1 cellular context compared by ENCODE assay signal in genomic region chr1:172533511-172534116, GRCh38.
A peak's percentile ranks its signal among the peaks of the same experiment; 100 is the strongest.
TF ChIP-seq lines count a peak whose summit lies in the region.

No MANE protein-coding gene starts in this region.

TF ChIP-seq in K562, 482 proteins besides CTCF, POLR2A, EP300 and RAD21 (continued from another document and continues in another):
- TF ChIP-seq TFE3 (CRISPR knock-in tag; IDR thresholded peaks at IDR 0.05) (no peak), BRCA1 (IDR thresholded peaks at IDR 0.05) (no peak), BRCA1 (CRISPR knock-in tag; IDR thresholded peaks at IDR 0.05) (no peak), ELF4 (CRISPR knock-in tag; IDR thresholded peaks at IDR 0.05) (no peak), ZNF586 (CRISPR knock-in tag; conservative IDR thresholded peaks at IDR 0.05) (no peak), DEAF1 (CRISPR knock-in tag; IDR thresholded peaks at IDR 0.05) (no peak), SMARCA5 (IDR thresholded peaks at IDR 0.05) (no peak), ILF3 (IDR thresholded peaks at IDR 0.05; ENCODE audit: borderline replicate concordance) (no peak), SMARCA4 (IDR thresholded peaks at IDR 0.05) (peak; percentile 28; the same call in 1 of the 2 replicates), SMAD1 (IDR thresholded peaks at IDR 0.05; ENCODE audit: low read depth, low read length, partially characterized antibody) (no peak), ATF3 (IDR thresholded peaks at IDR 0.05) (no peak), ATF3 (CRISPR knock-in tag; conservative IDR thresholded peaks at IDR 0.05) (no peak; the same call in 1 of the 2 replicates), IRF1 (CRISPR knock-in tag; IDR thresholded peaks at IDR 0.05; ENCODE audit: borderline replicate concordance) (no peak), ZNF384 (IDR thresholded peaks at IDR 0.05; ENCODE audit: low read depth, low read length) (no peak), THAP12 (CRISPR knock-in tag; IDR thresholded peaks at IDR 0.05) (no peak), SPI1 (IDR thresholded peaks at IDR 0.05; ENCODE audit: borderline replicate concordance, low read depth, low read length) (no peak), ZNF445 (CRISPR knock-in tag; IDR thresholded peaks at IDR 0.05; ENCODE audit: low read depth) (no peak), ZEB2 (IDR thresholded peaks at IDR 0.05) (0 out of 2 replicates have a peak, but pooled peaks have one; percentile 28), PREB (CRISPR knock-in tag; IDR thresholded peaks at IDR 0.05) (no peak), POLR2AphosphoS5 (IDR thresholded peaks at IDR 0.05; ENCODE audit: control insufficient read depth, insufficient read depth, low read depth, low read length) (no peak), ZFP36 (IDR thresholded peaks at IDR 0.05; ENCODE audit: low read depth, low read length, partially characterized antibody) (no peak), CTBP1 (IDR thresholded peaks at IDR 0.05; ENCODE audit: borderline replicate concordance) (no peak), ZBTB7A (IDR thresholded peaks at IDR 0.05; ENCODE audit: borderline replicate concordance, control insufficient read depth, low read depth, low read length) (no peak), SAFB (IDR thresholded peaks at IDR 0.05; ENCODE audit: borderline replicate concordance, low read depth, low read length) (no peak), SFPQ (IDR thresholded peaks at IDR 0.05; ENCODE audit: low read depth, low read length) (no peak), ESRRB (CRISPR knock-in tag; IDR thresholded peaks at IDR 0.05; ENCODE audit: borderline replicate concordance) (no peak), MLLT1 (IDR thresholded peaks at IDR 0.05) (peak in 1 of 2 experiments; percentile 81; a peak in 3 of 4 replicates), ZNF263 (CRISPR knock-in tag; IDR thresholded peaks at IDR 0.05; ENCODE audit: borderline replicate concordance) (no peak; the same call in 1 of the 2 replicates), ZNF717 (CRISPR knock-in tag; IDR thresholded peaks at IDR 0.05) (no peak), ARNT (IDR thresholded peaks at IDR 0.05) (no peak), SETDB1 (IDR thresholded peaks at IDR 0.05; ENCODE audit: low read length) (no peak), FUS (optimal IDR thresholded peaks at IDR 0.05; ENCODE audit: low read depth, low read length) (no peak), RFX7 (CRISPR knock-in tag; IDR thresholded peaks at IDR 0.05) (no peak), NR2F6 (CRISPR knock-in tag; IDR thresholded peaks at IDR 0.05) (no peak), SMAD2 (IDR thresholded peaks at IDR 0.05; ENCODE audit: low read depth, low read length) (no peak)
- TF ChIP-seq, protein P1, sequence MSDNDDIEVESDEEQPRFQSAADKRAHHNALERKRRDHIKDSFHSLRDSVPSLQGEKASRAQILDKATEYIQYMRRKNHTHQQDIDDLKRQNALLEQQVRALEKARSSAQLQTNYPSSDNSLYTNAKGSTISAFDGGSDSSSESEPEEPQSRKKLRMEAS (CRISPR knock-in tag; IDR thresholded peaks at IDR 0.05): no peak
- TF ChIP-seq, protein P2, sequence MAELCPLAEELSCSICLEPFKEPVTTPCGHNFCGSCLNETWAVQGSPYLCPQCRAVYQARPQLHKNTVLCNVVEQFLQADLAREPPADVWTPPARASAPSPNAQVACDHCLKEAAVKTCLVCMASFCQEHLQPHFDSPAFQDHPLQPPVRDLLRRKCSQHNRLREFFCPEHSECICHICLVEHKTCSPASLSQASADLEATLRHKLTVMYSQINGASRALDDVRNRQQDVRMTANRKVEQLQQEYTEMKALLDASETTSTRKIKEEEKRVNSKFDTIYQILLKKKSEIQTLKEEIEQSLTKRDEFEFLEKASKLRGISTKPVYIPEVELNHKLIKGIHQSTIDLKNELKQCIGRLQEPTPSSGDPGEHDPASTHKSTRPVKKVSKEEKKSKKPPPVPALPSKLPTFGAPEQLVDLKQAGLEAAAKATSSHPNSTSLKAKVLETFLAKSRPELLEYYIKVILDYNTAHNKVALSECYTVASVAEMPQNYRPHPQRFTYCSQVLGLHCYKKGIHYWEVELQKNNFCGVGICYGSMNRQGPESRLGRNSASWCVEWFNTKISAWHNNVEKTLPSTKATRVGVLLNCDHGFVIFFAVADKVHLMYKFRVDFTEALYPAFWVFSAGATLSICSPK (IDR thresholded peaks at IDR 0.05; ENCODE audit: borderline replicate concordance): peak; percentile 10; the same call in 1 of the 2 replicates
- TF ChIP-seq, protein P3, sequence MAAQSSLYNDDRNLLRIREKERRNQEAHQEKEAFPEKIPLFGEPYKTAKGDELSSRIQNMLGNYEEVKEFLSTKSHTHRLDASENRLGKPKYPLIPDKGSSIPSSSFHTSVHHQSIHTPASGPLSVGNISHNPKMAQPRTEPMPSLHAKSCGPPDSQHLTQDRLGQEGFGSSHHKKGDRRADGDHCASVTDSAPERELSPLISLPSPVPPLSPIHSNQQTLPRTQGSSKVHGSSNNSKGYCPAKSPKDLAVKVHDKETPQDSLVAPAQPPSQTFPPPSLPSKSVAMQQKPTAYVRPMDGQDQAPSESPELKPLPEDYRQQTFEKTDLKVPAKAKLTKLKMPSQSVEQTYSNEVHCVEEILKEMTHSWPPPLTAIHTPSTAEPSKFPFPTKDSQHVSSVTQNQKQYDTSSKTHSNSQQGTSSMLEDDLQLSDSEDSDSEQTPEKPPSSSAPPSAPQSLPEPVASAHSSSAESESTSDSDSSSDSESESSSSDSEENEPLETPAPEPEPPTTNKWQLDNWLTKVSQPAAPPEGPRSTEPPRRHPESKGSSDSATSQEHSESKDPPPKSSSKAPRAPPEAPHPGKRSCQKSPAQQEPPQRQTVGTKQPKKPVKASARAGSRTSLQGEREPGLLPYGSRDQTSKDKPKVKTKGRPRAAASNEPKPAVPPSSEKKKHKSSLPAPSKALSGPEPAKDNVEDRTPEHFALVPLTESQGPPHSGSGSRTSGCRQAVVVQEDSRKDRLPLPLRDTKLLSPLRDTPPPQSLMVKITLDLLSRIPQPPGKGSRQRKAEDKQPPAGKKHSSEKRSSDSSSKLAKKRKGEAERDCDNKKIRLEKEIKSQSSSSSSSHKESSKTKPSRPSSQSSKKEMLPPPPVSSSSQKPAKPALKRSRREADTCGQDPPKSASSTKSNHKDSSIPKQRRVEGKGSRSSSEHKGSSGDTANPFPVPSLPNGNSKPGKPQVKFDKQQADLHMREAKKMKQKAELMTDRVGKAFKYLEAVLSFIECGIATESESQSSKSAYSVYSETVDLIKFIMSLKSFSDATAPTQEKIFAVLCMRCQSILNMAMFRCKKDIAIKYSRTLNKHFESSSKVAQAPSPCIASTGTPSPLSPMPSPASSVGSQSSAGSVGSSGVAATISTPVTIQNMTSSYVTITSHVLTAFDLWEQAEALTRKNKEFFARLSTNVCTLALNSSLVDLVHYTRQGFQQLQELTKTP (IDR thresholded peaks at IDR 0.05; ENCODE audit: low read depth in 1 of 2, partially characterized antibody in 2 of 2): no peak
- TF ChIP-seq, protein P4, sequence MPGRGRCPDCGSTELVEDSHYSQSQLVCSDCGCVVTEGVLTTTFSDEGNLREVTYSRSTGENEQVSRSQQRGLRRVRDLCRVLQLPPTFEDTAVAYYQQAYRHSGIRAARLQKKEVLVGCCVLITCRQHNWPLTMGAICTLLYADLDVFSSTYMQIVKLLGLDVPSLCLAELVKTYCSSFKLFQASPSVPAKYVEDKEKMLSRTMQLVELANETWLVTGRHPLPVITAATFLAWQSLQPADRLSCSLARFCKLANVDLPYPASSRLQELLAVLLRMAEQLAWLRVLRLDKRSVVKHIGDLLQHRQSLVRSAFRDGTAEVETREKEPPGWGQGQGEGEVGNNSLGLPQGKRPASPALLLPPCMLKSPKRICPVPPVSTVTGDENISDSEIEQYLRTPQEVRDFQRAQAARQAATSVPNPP (IDR thresholded peaks at IDR 0.05; ENCODE audit: borderline replicate concordance, insufficient read depth, insufficient read length): no peak
- TF ChIP-seq, protein P5, sequence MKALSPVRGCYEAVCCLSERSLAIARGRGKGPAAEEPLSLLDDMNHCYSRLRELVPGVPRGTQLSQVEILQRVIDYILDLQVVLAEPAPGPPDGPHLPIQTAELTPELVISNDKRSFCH (CRISPR knock-in tag; IDR thresholded peaks at IDR 0.05): no peak
- TF ChIP-seq, protein P5 (tag; IDR thresholded peaks at IDR 0.05): peak; percentile 8; the same call in 1 of the 2 replicates
